In genomic region chr5:1063661-1064382, GRCh38 we compare ENCODE assay signal across 1 cellular context.
A peak's percentile ranks its signal among the peaks of the same experiment; 100 is the strongest.
TF ChIP-seq lines count a peak whose summit lies in the region.

No MANE protein-coding gene starts in this region.

TF ChIP-seq in HepG2, 621 proteins besides CTCF, POLR2A, EP300 and RAD21:
- TF ChIP-seq ZNF124 (CRISPR knock-in tag; IDR thresholded peaks at IDR 0.05) (no peak), AGO2 (optimal IDR thresholded peaks at IDR 0.05; ENCODE audit: low read depth, low read length) (peak; percentile 86)
